ENCODE assay signal across 8 cellular contexts in the genomic region with DNA sequence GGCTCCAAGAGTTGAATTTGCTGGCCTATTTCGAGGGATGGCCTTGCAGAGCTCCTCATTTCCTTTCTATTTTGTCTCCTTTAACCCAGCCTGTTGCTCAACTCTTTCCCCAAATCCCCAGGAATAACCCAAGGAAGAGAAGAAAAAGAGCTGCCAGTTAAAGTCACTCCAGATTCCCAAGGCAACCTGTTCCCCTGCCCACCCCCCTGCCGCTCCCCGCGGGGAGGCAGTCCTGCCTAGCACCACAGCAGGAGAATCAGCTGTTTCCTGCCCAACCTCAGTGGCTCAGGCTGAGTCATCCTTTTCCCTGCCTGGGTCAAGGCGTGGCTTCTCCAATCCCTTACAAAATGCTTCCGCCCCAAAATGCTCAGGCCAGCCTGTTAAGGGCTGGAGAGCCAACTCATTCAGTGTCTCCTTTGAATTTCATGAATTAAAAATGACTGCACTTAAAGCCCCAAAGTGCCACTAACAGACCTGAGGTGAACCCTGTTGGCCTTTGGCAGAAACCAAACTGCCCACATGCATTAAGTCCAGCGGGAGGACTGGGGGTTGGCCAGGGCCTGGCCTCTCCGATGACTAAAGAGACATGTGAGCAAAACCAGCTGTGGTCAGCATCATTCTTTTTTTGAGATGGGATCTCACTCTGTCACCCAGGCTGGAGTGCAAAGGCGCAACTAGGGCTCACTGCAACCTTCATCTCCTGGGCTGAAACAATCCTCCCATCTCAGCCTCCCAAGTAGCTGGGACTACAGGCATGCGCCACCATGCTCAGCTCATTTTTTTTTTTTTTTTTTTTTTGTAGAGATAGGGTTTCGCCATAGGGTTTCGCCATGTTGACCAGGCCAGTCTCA.
DNase-seq lines count a peak whose midpoint lies in the region; ATAC-seq and TF ChIP-seq lines count a peak whose summit lies in the region.

No MANE protein-coding gene starts in this region.

- peaks cover 4% of the 10 kb centered on the region for H3K4me1 Mint-ChIP-seq in activated naive CD8-positive, alpha-beta T cell treated with anti-CD3 and anti-CD28 coated beads, Interleukin-2, amount 10 ng/mL, durations not matched to agents 7 days and 5 days
- no peaks in the 10 kb centered on the region for H3K4me1 Mint-ChIP-seq in activated naive CD8-positive, alpha-beta T cell treated with anti-CD3 and anti-CD28 coated beads for 36 hours

- peak overlapping the region; percentile 22 to 34 for H3K9ac ChIP-seq in mucosa of rectum (ENCODE audit: low read depth in 1 of 2, low read length in 2 of 2)

- no peak overlapping the region for H3K27ac Mint-ChIP-seq in activated naive CD8-positive, alpha-beta T cell treated with anti-CD3 and anti-CD28 coated beads, Interleukin-2, amount 10 ng/mL, durations not matched to agents 7 days and 5 days
- no peak overlapping the region for H3K27ac Mint-ChIP-seq in activated naive CD8-positive, alpha-beta T cell treated with anti-CD3 and anti-CD28 coated beads for 36 hours

- TF ChIP-seq EP300 in esophagus muscularis mucosa (IDR thresholded peaks at IDR 0.05): no peak

- H3K4me3 ChIP-seq in SJSA1 (no peak overlapping the region), esophagus muscularis mucosa (peak overlapping the region in 2 of 4 donors; percentile 1 to 5), mucosa of rectum (ENCODE audit: low read length in 2 of 2) (peak overlapping the region in 1 of 2 donors; percentile 3)

- TF ChIP-seq POLR2A in esophagus muscularis mucosa (IDR thresholded peaks at IDR 0.05; ENCODE audit: low read depth): no peak

- no peaks in the 10 kb centered on the region for H3K27me3 ChIP-seq in SJSA1 (replicated peaks)
- H3K27me3 ChIP-seq in esophagus muscularis mucosa: no peaks in the 10 kb centered on the region
- no peaks in the 10 kb centered on the region for H3K27me3 ChIP-seq in mucosa of rectum (ENCODE audit: control insufficient read depth in 2 of 2, insufficient read depth in 2 of 2, low read length in 2 of 2)

- no peak overlapping the region for H3K4me3 Mint-ChIP-seq in activated naive CD8-positive, alpha-beta T cell treated with anti-CD3 and anti-CD28 coated beads, Interleukin-2, amount 10 ng/mL, durations not matched to agents 7 days and 5 days
- H3K4me3 Mint-ChIP-seq in activated naive CD8-positive, alpha-beta T cell treated with anti-CD3 and anti-CD28 coated beads for 36 hours: no peak overlapping the region

- no peak for DNase-seq in activated naive CD8-positive, alpha-beta T cell treated with anti-CD3 and anti-CD28 coated beads, Interleukin-2, amount 10 ng/mL, durations not matched to agents 7 days and 5 days
- no peak for DNase-seq in activated naive CD8-positive, alpha-beta T cell treated with anti-CD3 and anti-CD28 coated beads for 36 hours
- DNase-seq in SJSA1 (ENCODE audit: low read depth in 1 of 2, low spot score in 2 of 2) (peak; percentile 83 to 92), esophagus muscularis mucosa (ENCODE audit: extremely low spot score) (peak; percentile 93)

- 48% methylated on average over 11 of the region's 12 CpGs for WGBS in esophagus muscularis mucosa

- H3K4me1 ChIP-seq in SJSA1 (replicated peaks) (peaks cover 14% of the 10 kb centered on the region), esophagus muscularis mucosa (peaks cover 15 to 24% (median 20%) of the 10 kb centered on the region in 4 donors), mucosa of rectum (ENCODE audit: control insufficient read depth in 2 of 2, insufficient read depth in 2 of 2, low read length in 2 of 2) (peaks cover 23 to 35% of the 10 kb centered on the region in 2 donors)

- POLR2A ChIA-PET in activated naive CD8-positive, alpha-beta T cell treated with anti-CD3 and anti-CD28 coated beads, Interleukin-2, amount 10 ng/mL, durations not matched to agents 7 days and 5 days (lab: Charles Lee): interaction anchor here (0.6 kb wide), 1 partner anchor 17 kb away, joined by 5 read pairs; no protein-coding TSS in a partner anchor

- no peaks in the 10 kb centered on the region for H3K9me3 Mint-ChIP-seq in activated naive CD8-positive, alpha-beta T cell treated with anti-CD3 and anti-CD28 coated beads, Interleukin-2, amount 10 ng/mL, durations not matched to agents 7 days and 5 days
- H3K9me3 Mint-ChIP-seq in activated naive CD8-positive, alpha-beta T cell treated with anti-CD3 and anti-CD28 coated beads for 36 hours: no peaks in the 10 kb centered on the region

- H3K36me3 ChIP-seq in SJSA1 (no peaks in the 10 kb centered on the region), esophagus muscularis mucosa (no peaks in the 10 kb centered on the region), mucosa of rectum (ENCODE audit: control insufficient read depth in 2 of 2, insufficient read depth in 2 of 2, low read length in 2 of 2) (no peaks in the 10 kb centered on the region)

- peaks cover 3% of the 10 kb centered on the region for H3K27me3 Mint-ChIP-seq in activated naive CD8-positive, alpha-beta T cell treated with anti-CD3 and anti-CD28 coated beads, Interleukin-2, amount 10 ng/mL, durations not matched to agents 7 days and 5 days
- no peaks in the 10 kb centered on the region for H3K27me3 Mint-ChIP-seq in activated naive CD8-positive, alpha-beta T cell treated with anti-CD3 and anti-CD28 coated beads for 36 hours

- no peaks in the 10 kb centered on the region for H3K9me3 ChIP-seq in SJSA1 (replicated peaks)
- H3K9me3 ChIP-seq in esophagus muscularis mucosa: no peaks in the 10 kb centered on the region
- no peaks in the 10 kb centered on the region for H3K9me3 ChIP-seq in mucosa of rectum (ENCODE audit: control insufficient read depth in 2 of 2, low read length in 2 of 2)

- H3K27ac ChIP-seq in SJSA1: peak overlapping the region; percentile 50
- H3K27ac ChIP-seq in esophagus muscularis mucosa (replicated peaks in 1 of 4): peak overlapping the region; percentile 44 to 66 (median 55)
- H3K27ac ChIP-seq in mucosa of rectum (ENCODE audit: low read depth in 2 of 2, low read length in 2 of 2): peak overlapping the region; percentile 72 to 92

- ATAC-seq in activated naive CD8-positive, alpha-beta T cell treated with anti-CD3 and anti-CD28 coated beads, Interleukin-2, amount 10 ng/mL, durations not matched to agents 7 days and 5 days (ENCODE audit: low read depth): peak; percentile 54
- ATAC-seq in GM21390 (IDR thresholded peaks at IDR 0.05; ENCODE audit: unreplicated experiment) (no peak), GM21786 (IDR thresholded peaks at IDR 0.05; ENCODE audit: unreplicated experiment) (no peak), HG02623 (IDR thresholded peaks at IDR 0.05; ENCODE audit: unreplicated experiment) (no peak)

- TF ChIP-seq CTCF in esophagus muscularis mucosa (IDR thresholded peaks at IDR 0.05): peak in 2 of 3 experiments; percentile 5 to 13

- intact Hi-C loops in esophagus muscularis mucosa (cut with DNase I): no loop called here

- no peaks in the 10 kb centered on the region for H3K36me3 Mint-ChIP-seq in activated naive CD8-positive, alpha-beta T cell treated with anti-CD3 and anti-CD28 coated beads, Interleukin-2, amount 10 ng/mL, durations not matched to agents 7 days and 5 days
- no peaks in the 10 kb centered on the region for H3K36me3 Mint-ChIP-seq in activated naive CD8-positive, alpha-beta T cell treated with anti-CD3 and anti-CD28 coated beads for 36 hours

Comparison
In these comparisons a context has a peak if more than half of its experiments do, and no peak if none do; other contexts are left out.
1. DNase-seq: peak in SJSA1 (2 of 2) and esophagus muscularis mucosa (single experiment); none in activated naive CD8-positive, alpha-beta T cell treated with anti-CD3 and anti-CD28 coated beads, Interleukin-2, amount 10 ng/mL, durations not matched to agents 7 days and 5 days (single experiment) and activated naive CD8-positive, alpha-beta T cell treated with anti-CD3 and anti-CD28 coated beads for 36 hours (single experiment).
2. Peak in every context shown above with its lines, with median percentiles within 50 percentile points of each other: H3K27ac ChIP-seq.